In the genomic region with DNA sequence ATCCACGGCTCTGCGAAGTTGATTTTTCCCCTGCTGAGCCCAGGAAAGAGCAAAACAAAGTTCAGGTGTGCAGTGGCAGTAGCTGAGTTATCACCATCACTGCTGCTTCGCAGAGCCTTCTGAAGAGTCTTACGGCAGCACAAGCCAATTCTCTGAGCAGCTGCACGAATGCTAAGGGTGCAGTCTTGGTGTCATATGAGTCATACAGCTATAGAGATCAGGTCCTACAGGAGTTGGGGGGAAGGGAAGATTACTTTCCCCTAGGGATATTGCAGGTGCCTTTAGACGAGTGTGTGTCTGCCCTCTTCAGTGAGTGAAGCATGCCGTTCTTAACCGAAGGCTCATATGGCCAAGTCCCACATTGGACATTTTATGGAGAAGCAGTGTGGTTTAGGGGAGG, we compare ENCODE assay signal across 8 cellular contexts.
DNase-seq lines count a peak whose midpoint lies in the region; ATAC-seq and TF ChIP-seq lines count a peak whose summit lies in the region.

No MANE protein-coding gene starts in this region.

- no TSS peak for BruUV-seq in A673 (replicated peaks; lab: Mats Ljungman, UMichigan)

- no peak overlapping the region for H3K4me3 Mint-ChIP-seq in WTC11

- H3K36me3 Mint-ChIP-seq in WTC11, result no peaks in the 10 kb centered on the region

- peaks cover 22% of the 10 kb centered on the region for H3K4me1 Mint-ChIP-seq in WTC11

- no peaks in the 10 kb centered on the region for H3K9me3 ChIP-seq in A673 (ENCODE audit: low read depth, low read length, poor library complexity, severe bottlenecking)

- no peaks in the 10 kb centered on the region for H3K9me3 Mint-ChIP-seq in WTC11

- H3K27ac Mint-ChIP-seq in WTC11, result no peak overlapping the region

- H3K4me3 ChIP-seq in epithelial cell of esophagus (ENCODE audit: low read length), result no peak overlapping the region
- no peak overlapping the region for H3K4me3 ChIP-seq in A673 (ENCODE audit: low read depth, low read length, poor library complexity, severe bottlenecking)

- DNase-seq in epithelial cell of esophagus (ENCODE audit: low read depth), result peak; percentile 30
- DNase-seq in A673 (ENCODE audit: low spot score), result no peak
- no peak for DNase-seq in NCI-H1930 (lab: John Stamatoyannopoulos, UW)
- DNase-seq in WTC11 (ENCODE audit: low spot score), result no peak
- DNase-seq in activated effector memory CD4-positive, alpha-beta T cell treated with Interleukin-2 at 50 U/mL for 16 hours, result no peak

- ATAC-seq in GM18508 (IDR thresholded peaks at IDR 0.05; ENCODE audit: insufficient read depth, unreplicated experiment), result peak; percentile 49
- peak; percentile 35 for ATAC-seq in GM21390 (IDR thresholded peaks at IDR 0.05; ENCODE audit: unreplicated experiment)
- peak; percentile 40 for ATAC-seq in HG03439 (IDR thresholded peaks at IDR 0.05; ENCODE audit: unreplicated experiment)
- no peak for ATAC-seq in WTC11

- H3K4me1 ChIP-seq in A673 (ENCODE audit: insufficient read depth, low read length, poor library complexity, severe bottlenecking), result no peaks in the 10 kb centered on the region

- no peak overlapping the region for H3K27ac ChIP-seq in A673 (ENCODE audit: low read depth, low read length, poor library complexity, severe bottlenecking)

- H3K36me3 ChIP-seq in A673 (ENCODE audit: insufficient read depth, low read length, poor library complexity, severe bottlenecking), result no peaks in the 10 kb centered on the region

- no peaks in the 10 kb centered on the region for H3K27me3 Mint-ChIP-seq in WTC11 (ENCODE audit: low read depth)

- TF ChIP-seq CTCF in epithelial cell of esophagus (IDR thresholded peaks at IDR 0.05; ENCODE audit: insufficient read depth, low read depth, low read length, missing control alignments) (no peak), A673 (conservative IDR thresholded peaks at IDR 0.05; ENCODE audit: low read depth, low read length) (no peak), WTC11 (IDR thresholded peaks at IDR 0.05) (no peak)

- POLR2A ChIA-PET in A673 (lab: Charles Lee; ENCODE audit: low non-redundant PET), result no interaction called here
- POLR2A ChIA-PET in WTC11 (lab: Charles Lee), result no interaction called here

- peaks cover 49% of the 10 kb centered on the region for H3K27me3 ChIP-seq in A673 (replicated peaks; ENCODE audit: insufficient read depth, low read depth, low read length, poor library complexity)

- CTCF ChIA-PET in A673 (lab: Charles Lee) (no interaction called here), WTC11 (lab: Charles Lee) (no interaction called here)

- intact Hi-C loops in A673 (cut with micrococcal nuclease; ENCODE audit: unreplicated experiment), result no loop called here

TF ChIP-seq in WTC11, 78 proteins besides CTCF, POLR2A, EP300 and RAD21:
- TF ChIP-seq RELA (CRISPR knock-in tag; IDR thresholded peaks at IDR 0.05; ENCODE audit: borderline replicate concordance) (no peak), SMAD3 (CRISPR knock-in tag; IDR thresholded peaks at IDR 0.05; ENCODE audit: borderline replicate concordance) (no peak), IRF2 (CRISPR knock-in tag; IDR thresholded peaks at IDR 0.05; ENCODE audit: borderline replicate concordance, low read depth) (no peak), GTF2I (CRISPR knock-in tag; conservative IDR thresholded peaks at IDR 0.05) (no peak), ZNF425 (CRISPR knock-in tag; conservative IDR thresholded peaks at IDR 0.05) (no peak), NR1H2 (CRISPR knock-in tag; IDR thresholded peaks at IDR 0.05) (no peak), ETV6 (CRISPR knock-in tag; IDR thresholded peaks at IDR 0.05) (no peak)
- TF ChIP-seq, protein P1, sequence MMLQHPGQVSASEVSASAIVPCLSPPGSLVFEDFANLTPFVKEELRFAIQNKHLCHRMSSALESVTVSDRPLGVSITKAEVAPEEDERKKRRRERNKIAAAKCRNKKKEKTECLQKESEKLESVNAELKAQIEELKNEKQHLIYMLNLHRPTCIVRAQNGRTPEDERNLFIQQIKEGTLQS (CRISPR knock-in tag; conservative IDR thresholded peaks at IDR 0.05), result no peak
- TF ChIP-seq, protein P2, sequence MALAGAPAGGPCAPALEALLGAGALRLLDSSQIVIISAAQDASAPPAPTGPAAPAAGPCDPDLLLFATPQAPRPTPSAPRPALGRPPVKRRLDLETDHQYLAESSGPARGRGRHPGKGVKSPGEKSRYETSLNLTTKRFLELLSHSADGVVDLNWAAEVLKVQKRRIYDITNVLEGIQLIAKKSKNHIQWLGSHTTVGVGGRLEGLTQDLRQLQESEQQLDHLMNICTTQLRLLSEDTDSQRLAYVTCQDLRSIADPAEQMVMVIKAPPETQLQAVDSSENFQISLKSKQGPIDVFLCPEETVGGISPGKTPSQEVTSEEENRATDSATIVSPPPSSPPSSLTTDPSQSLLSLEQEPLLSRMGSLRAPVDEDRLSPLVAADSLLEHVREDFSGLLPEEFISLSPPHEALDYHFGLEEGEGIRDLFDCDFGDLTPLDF (CRISPR knock-in tag; IDR thresholded peaks at IDR 0.05), result no peak
- TF ChIP-seq, protein P3, sequence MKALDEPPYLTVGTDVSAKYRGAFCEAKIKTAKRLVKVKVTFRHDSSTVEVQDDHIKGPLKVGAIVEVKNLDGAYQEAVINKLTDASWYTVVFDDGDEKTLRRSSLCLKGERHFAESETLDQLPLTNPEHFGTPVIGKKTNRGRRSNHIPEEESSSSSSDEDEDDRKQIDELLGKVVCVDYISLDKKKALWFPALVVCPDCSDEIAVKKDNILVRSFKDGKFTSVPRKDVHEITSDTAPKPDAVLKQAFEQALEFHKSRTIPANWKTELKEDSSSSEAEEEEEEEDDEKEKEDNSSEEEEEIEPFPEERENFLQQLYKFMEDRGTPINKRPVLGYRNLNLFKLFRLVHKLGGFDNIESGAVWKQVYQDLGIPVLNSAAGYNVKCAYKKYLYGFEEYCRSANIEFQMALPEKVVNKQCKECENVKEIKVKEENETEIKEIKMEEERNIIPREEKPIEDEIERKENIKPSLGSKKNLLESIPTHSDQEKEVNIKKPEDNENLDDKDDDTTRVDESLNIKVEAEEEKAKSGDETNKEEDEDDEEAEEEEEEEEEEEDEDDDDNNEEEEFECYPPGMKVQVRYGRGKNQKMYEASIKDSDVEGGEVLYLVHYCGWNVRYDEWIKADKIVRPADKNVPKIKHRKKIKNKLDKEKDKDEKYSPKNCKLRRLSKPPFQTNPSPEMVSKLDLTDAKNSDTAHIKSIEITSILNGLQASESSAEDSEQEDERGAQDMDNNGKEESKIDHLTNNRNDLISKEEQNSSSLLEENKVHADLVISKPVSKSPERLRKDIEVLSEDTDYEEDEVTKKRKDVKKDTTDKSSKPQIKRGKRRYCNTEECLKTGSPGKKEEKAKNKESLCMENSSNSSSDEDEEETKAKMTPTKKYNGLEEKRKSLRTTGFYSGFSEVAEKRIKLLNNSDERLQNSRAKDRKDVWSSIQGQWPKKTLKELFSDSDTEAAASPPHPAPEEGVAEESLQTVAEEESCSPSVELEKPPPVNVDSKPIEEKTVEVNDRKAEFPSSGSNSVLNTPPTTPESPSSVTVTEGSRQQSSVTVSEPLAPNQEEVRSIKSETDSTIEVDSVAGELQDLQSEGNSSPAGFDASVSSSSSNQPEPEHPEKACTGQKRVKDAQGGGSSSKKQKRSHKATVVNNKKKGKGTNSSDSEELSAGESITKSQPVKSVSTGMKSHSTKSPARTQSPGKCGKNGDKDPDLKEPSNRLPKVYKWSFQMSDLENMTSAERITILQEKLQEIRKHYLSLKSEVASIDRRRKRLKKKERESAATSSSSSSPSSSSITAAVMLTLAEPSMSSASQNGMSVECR (CRISPR knock-in tag; IDR thresholded peaks at IDR 0.05; ENCODE audit: borderline replicate concordance), result no peak
- TF ChIP-seq, protein P4, sequence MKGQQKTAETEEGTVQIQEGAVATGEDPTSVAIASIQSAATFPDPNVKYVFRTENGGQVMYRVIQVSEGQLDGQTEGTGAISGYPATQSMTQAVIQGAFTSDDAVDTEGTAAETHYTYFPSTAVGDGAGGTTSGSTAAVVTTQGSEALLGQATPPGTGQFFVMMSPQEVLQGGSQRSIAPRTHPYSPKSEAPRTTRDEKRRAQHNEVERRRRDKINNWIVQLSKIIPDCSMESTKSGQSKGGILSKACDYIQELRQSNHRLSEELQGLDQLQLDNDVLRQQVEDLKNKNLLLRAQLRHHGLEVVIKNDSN (CRISPR knock-in tag; IDR thresholded peaks at IDR 0.05), result no peak
- TF ChIP-seq, protein P5, sequence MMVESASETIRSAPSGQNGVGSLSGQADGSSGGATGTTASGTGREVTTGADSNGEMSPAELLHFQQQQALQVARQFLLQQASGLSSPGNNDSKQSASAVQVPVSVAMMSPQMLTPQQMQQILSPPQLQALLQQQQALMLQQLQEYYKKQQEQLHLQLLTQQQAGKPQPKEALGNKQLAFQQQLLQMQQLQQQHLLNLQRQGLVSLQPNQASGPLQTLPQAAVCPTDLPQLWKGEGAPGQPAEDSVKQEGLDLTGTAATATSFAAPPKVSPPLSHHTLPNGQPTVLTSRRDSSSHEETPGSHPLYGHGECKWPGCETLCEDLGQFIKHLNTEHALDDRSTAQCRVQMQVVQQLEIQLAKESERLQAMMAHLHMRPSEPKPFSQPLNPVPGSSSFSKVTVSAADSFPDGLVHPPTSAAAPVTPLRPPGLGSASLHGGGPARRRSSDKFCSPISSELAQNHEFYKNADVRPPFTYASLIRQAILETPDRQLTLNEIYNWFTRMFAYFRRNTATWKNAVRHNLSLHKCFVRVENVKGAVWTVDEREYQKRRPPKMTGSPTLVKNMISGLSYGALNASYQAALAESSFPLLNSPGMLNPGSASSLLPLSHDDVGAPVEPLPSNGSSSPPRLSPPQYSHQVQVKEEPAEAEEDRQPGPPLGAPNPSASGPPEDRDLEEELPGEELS (CRISPR knock-in tag; IDR thresholded peaks at IDR 0.05), result no peak
